ENCODE assay signal across 9 cellular contexts in the genomic region with DNA sequence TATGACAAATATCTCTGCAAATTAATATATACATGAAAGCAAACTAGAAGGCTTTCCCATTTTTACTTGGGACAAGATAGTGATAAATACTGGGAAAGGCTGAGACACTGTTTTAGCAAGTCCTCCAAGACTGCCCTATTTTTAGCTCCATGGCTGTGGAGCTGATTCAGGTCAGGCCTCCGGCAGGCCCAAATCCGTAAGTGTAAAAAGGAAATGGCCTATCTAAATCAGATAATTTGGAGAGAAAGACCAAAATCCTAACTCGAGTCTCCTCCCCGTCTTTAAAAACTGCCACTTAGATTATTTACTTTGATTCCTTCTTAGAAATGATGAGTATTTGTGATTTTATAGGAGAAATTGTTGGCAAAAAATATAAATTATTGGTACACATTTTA. TPM values are rescaled to one million over a fixed set of nuclear protein-coding genes. Genes with fewer than 3 reads are reported as not detected.
DNase-seq lines count a peak whose midpoint lies in the region; ATAC-seq, FAIRE-seq and TF ChIP-seq lines count a peak whose summit lies in the region.
"Had no signal": no experiment of that assay in that cellular context is flagged by ENCODE, and none has a peak within 500 bp of the region (broad histone marks: within the 10 kb centered on the region; RNA-seq: fewer than 3 reads in every experiment).

No MANE protein-coding gene starts in this region.

- H3K4me1 Mint-ChIP-seq in activated CD4-positive, alpha-beta T cell treated with anti-CD3 and anti-CD28 coated beads, Interleukin-2, amount 10 ng/mL, durations not matched to agents 7 days and 5 days, result peaks cover 48% of the 10 kb centered on the region
- H3K4me1 Mint-ChIP-seq in activated naive CD8-positive, alpha-beta T cell treated with anti-CD3 and anti-CD28 coated beads, Interleukin-2, amount 50 U/mL, for 24 hours, result peaks cover 58% of the 10 kb centered on the region

- FAIRE-seq in keratinocyte (lab: Jason Lieb, UNC), result no peak
- FAIRE-seq: G401.6 had no signal

- H3K36me3 ChIP-seq in keratinocyte (ENCODE audit: control insufficient read depth in 2 of 2, extremely low read depth in 1 of 2, insufficient read depth in 2 of 2, low read length in 2 of 2), result peaks cover 0 to 3% of the 10 kb centered on the region in 2 experiments
- peaks cover 0 to 5% (median 0%) of the 10 kb centered on the region in 3 donors for H3K36me3 ChIP-seq in tibial artery
- peaks cover 34% of the 10 kb centered on the region for H3K36me3 ChIP-seq in WERI-Rb-1

- no peaks in the 10 kb centered on the region for H3K9me3 Mint-ChIP-seq in activated CD4-positive, alpha-beta T cell treated with anti-CD3 and anti-CD28 coated beads, Interleukin-2, amount 10 ng/mL, durations not matched to agents 7 days and 5 days
- H3K9me3 Mint-ChIP-seq in activated naive CD8-positive, alpha-beta T cell treated with anti-CD3 and anti-CD28 coated beads, Interleukin-2, amount 50 U/mL, for 24 hours, result no peaks in the 10 kb centered on the region

- H3K4me3 ChIP-seq in keratinocyte (ENCODE audit: control insufficient read depth in 2 of 3, extremely low read depth in 1 of 3, insufficient read depth in 2 of 3, low read depth in 1 of 3, low read length in 3 of 3) (peak overlapping the region; percentile 80 to 96 (median 86)), tibial artery (peak overlapping the region; percentile 84 to 98), WERI-Rb-1 (ENCODE audit: low read depth, low read length) (no peak overlapping the region)

- no peak overlapping the region for H2AFZ ChIP-seq in keratinocyte (ENCODE audit: control insufficient read depth, low read length)

- H3K4me1 ChIP-seq in keratinocyte (ENCODE audit: control insufficient read depth, extremely low read depth, insufficient read depth, low read length) (peaks cover 20% of the 10 kb centered on the region), tibial artery (peaks cover 0 to 47% (median 25%) of the 10 kb centered on the region in 4 donors)

- DNase-seq in activated CD4-positive, alpha-beta T cell treated with anti-CD3 and anti-CD28 coated beads, Interleukin-2, amount 10 ng/mL, durations not matched to agents 7 days and 5 days, result no peak
- DNase-seq in activated CD4-positive, alpha-beta T cell treated with anti-CD3 and anti-CD28 coated beads, Interleukin-2, amount 50 U/mL, for 48 hours, result no peak
- no peak for DNase-seq in activated naive CD8-positive, alpha-beta T cell treated with anti-CD3 and anti-CD28 coated beads, Interleukin-2, amount 50 U/mL, for 24 hours
- DNase-seq in keratinocyte (ENCODE audit: low read depth, low spot score), result no peak
- DNase-seq in tibial artery, result no peak
- DNase-seq in WERI-Rb-1, result no peak
- DNase-seq in NCI-H1436 treated with DMSO at 0.1 percent for 48 hours (lab: John Stamatoyannopoulos, UW), result no peak

- H3K27me3 Mint-ChIP-seq in activated CD4-positive, alpha-beta T cell treated with anti-CD3 and anti-CD28 coated beads, Interleukin-2, amount 10 ng/mL, durations not matched to agents 7 days and 5 days, result no peaks in the 10 kb centered on the region
- no peaks in the 10 kb centered on the region for H3K27me3 Mint-ChIP-seq in activated naive CD8-positive, alpha-beta T cell treated with anti-CD3 and anti-CD28 coated beads, Interleukin-2, amount 50 U/mL, for 24 hours

- POLR2A ChIA-PET in activated CD4-positive, alpha-beta T cell treated with anti-CD3 and anti-CD28 coated beads, Interleukin-2, amount 10 ng/mL, durations not matched to agents 7 days and 5 days (lab: Charles Lee), result interaction anchor here (1.1 kb wide), 1 partner anchor 74 kb away, joined by 3 read pairs; no protein-coding TSS in a partner anchor

- peak overlapping the region; percentile 91 for H3K9ac ChIP-seq in keratinocyte (ENCODE audit: control insufficient read depth, extremely low read depth, insufficient read depth, low read length)

- H3K9me3 ChIP-seq in keratinocyte (ENCODE audit: control insufficient read depth, low read depth, low read length) (no peaks in the 10 kb centered on the region), tibial artery (no peaks in the 10 kb centered on the region), WERI-Rb-1 (ENCODE audit: severe bottlenecking) (no peaks in the 10 kb centered on the region)

- peaks cover 2% of the 10 kb centered on the region for H3K9me1 ChIP-seq in keratinocyte (ENCODE audit: control insufficient read depth, extremely low read depth, insufficient read depth, low read length)

- CTCF ChIA-PET in activated CD4-positive, alpha-beta T cell treated with anti-CD3 and anti-CD28 coated beads, Interleukin-2, amount 10 ng/mL, durations not matched to agents 7 days and 5 days (lab: Charles Lee), result interaction anchor here (0.6 to 1.5 kb wide), 5 partner anchors 11 to 439 kb away, joined by 3 to 6 read pairs (median 5); a partner anchor contains a TSS

- peak overlapping the region; percentile 87 for H3K4me2 ChIP-seq in keratinocyte (ENCODE audit: control insufficient read depth, extremely low read depth, insufficient read depth, low read depth, low read length)

- H4K20me1 ChIP-seq in keratinocyte (ENCODE audit: control insufficient read depth, extremely low read depth, insufficient read depth, low read length), result peaks cover 2% of the 10 kb centered on the region

- peak overlapping the region; percentile 93 for H3K4me3 Mint-ChIP-seq in activated CD4-positive, alpha-beta T cell treated with anti-CD3 and anti-CD28 coated beads, Interleukin-2, amount 10 ng/mL, durations not matched to agents 7 days and 5 days
- H3K4me3 Mint-ChIP-seq in activated naive CD8-positive, alpha-beta T cell treated with anti-CD3 and anti-CD28 coated beads, Interleukin-2, amount 50 U/mL, for 24 hours, result peak overlapping the region; percentile 93

- peak overlapping the region; percentile 98 for H3K27ac ChIP-seq in keratinocyte (ENCODE audit: control insufficient read depth, insufficient read depth, low read length)
- peak overlapping the region; percentile 97 to 98 for H3K27ac ChIP-seq in tibial artery
- H3K27ac ChIP-seq in WERI-Rb-1, result no peak overlapping the region

- no peak for TF ChIP-seq CTCF in keratinocyte (optimal IDR thresholded peaks at IDR 0.05 in 1 of 3, IDR thresholded peaks at IDR 0.05 in 1 of 3, conservative IDR thresholded peaks at IDR 0.05 in 1 of 3; ENCODE audit: extremely low read depth in 1 of 3, insufficient read depth in 2 of 3, low read length in 3 of 3)
- no peak for TF ChIP-seq CTCF in tibial artery (IDR thresholded peaks at IDR 0.05)
- no peak for TF ChIP-seq CTCF in WERI-Rb-1 (IDR thresholded peaks at IDR 0.05; ENCODE audit: low read depth, low read length)

- ATAC-seq in activated naive CD8-positive, alpha-beta T cell treated with anti-CD3 and anti-CD28 coated beads, Interleukin-2, amount 50 U/mL, for 24 hours, result no peak
- ATAC-seq in HG03469 (IDR thresholded peaks at IDR 0.05; ENCODE audit: unreplicated experiment), result no peak

- peak overlapping the region; percentile 89 for H3K27ac Mint-ChIP-seq in activated CD4-positive, alpha-beta T cell treated with anti-CD3 and anti-CD28 coated beads, Interleukin-2, amount 10 ng/mL, durations not matched to agents 7 days and 5 days
- H3K27ac Mint-ChIP-seq in activated naive CD8-positive, alpha-beta T cell treated with anti-CD3 and anti-CD28 coated beads, Interleukin-2, amount 50 U/mL, for 24 hours, result peak overlapping the region; percentile 97

- intact Hi-C loops in tibial artery (cut with DNase I; ENCODE audit: low total_unique reads), result loop anchor here (10.0 kb wide), 2 partner anchors 73 to 757 kb away; a partner anchor contains a TSS

- H3K27me3 ChIP-seq in keratinocyte (ENCODE audit: control insufficient read depth, extremely low read depth, insufficient read depth, low read length), result no peaks in the 10 kb centered on the region
- H3K27me3 ChIP-seq in tibial artery, result no peaks in the 10 kb centered on the region
- no peaks in the 10 kb centered on the region for H3K27me3 ChIP-seq in WERI-Rb-1 (ENCODE audit: insufficient read depth, low read depth, severe bottlenecking)

- peaks cover 69% of the 10 kb centered on the region for H3K79me2 ChIP-seq in keratinocyte (ENCODE audit: control insufficient read depth, insufficient read depth, low read length)

- dilution Hi-C loops in keratinocyte (cut with MboI; ENCODE audit: extremely low pct_ligation_motif_present, low sequenced_read_pairs), result no loop called here

- peaks cover 36% of the 10 kb centered on the region for H3K36me3 Mint-ChIP-seq in activated CD4-positive, alpha-beta T cell treated with anti-CD3 and anti-CD28 coated beads, Interleukin-2, amount 10 ng/mL, durations not matched to agents 7 days and 5 days (ENCODE audit: low read depth)
- peaks cover 43% of the 10 kb centered on the region for H3K36me3 Mint-ChIP-seq in activated naive CD8-positive, alpha-beta T cell treated with anti-CD3 and anti-CD28 coated beads, Interleukin-2, amount 50 U/mL, for 24 hours (ENCODE audit: low read depth)

RNA-seq across cellular contexts. Expression of a gene that starts 2.9 kb away (rescaled TPM):
- 10 to 100 TPM; 47.3 to 56.9 TPM for total RNA-seq in activated CD4-positive, alpha-beta T cell treated with anti-CD3 and anti-CD28 coated beads, Interleukin-2, amount 10 ng/mL, durations not matched to agents 7 days and 5 days
- polyA plus RNA-seq in keratinocyte, result 20.0 to 30.2 TPM (median 25.1 TPM) in 3 replicates
- 17.7 TPM for polyA plus RNA-seq in keratinocyte (2011; ENCODE audit: low read depth)
- polyA plus RNA-seq in keratinocyte (2011; cell fraction: cytosol; rRNA removed), result 15.4 and 28.1 TPM in 2 replicates
- polyA plus RNA-seq in keratinocyte (2011; cell fraction: nucleus; rRNA removed), result 29.9 and 43.7 TPM in 2 replicates
- 12.2 and 19.6 TPM in 2 replicates for polyA plus RNA-seq in keratinocyte (2012; ENCODE audit: low replicate concordance)
- polyA minus RNA-seq in keratinocyte, result 24.5 to 52.3 TPM (median 36.4 TPM) in 3 replicates
- 27.4 TPM for polyA minus RNA-seq in keratinocyte (2011; cell fraction: cytosol; rRNA and poly(A)+ RNA removed)
- 39.4 and 70.4 TPM in 2 replicates for polyA minus RNA-seq in keratinocyte (2011; cell fraction: nucleus; rRNA and poly(A)+ RNA removed)
